8 cellular contexts compared by ENCODE assay signal in the genomic region with DNA sequence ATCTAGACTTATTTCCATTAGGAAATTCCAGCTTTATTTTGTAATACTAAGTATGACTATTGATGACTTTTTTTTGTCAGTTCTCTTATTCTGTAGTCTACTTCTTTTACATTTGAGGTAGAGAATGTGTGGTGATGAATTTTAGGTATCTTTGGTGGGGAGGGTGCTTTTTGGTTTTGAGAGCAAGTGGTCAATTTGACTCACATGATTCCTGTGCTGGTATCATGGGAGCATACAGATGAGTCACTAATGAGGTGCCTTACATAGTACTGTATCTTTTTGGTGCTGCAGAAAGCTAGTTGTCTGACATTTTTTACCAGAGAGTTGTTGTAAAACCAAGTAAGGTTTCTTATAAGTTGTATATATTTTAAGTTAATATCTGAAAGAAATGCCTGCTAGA. TPM values are rescaled to one million over a fixed set of nuclear protein-coding genes. Genes with fewer than 3 reads are reported as not detected.
DNase-seq lines count a peak whose midpoint lies in the region; ATAC-seq and TF ChIP-seq lines count a peak whose summit lies in the region.
"Had no signal": no experiment of that assay in that cellular context is flagged by ENCODE, and none has a peak within 500 bp of the region (broad histone marks: within the 10 kb centered on the region; RNA-seq: fewer than 3 reads in every experiment).

No MANE protein-coding gene starts in this region.

- in situ Hi-C loops in gastrocnemius medialis (cut with MboI; ENCODE audit: low sequenced_read_pairs in 4 of 4) = no loop called here

- no peak for TF ChIP-seq POLR2A in gastrocnemius medialis (IDR thresholded peaks at IDR 0.05)

- H3K36me3 ChIP-seq in gastrocnemius medialis = no peaks in the 10 kb centered on the region

- peak overlapping the region; percentile 2 for H3K4me3 Mint-ChIP-seq in activated B cell treated with CpG ODN at 0.5 μM for 24 hours
- H3K4me3 Mint-ChIP-seq: T-helper 1 cell treated with Interleukin-12 subunit alpha and Interleukin-12 subunit beta and Interleukin-4 antibody, amounts not matched to agents 30 μg/mL and 1 μg/mL, for 36 hours had no signal

- peak overlapping the region; percentile 5 to 45 (median 34) for H3K27ac ChIP-seq in gastrocnemius medialis

- peaks cover 52% of the 10 kb centered on the region for H3K4me1 Mint-ChIP-seq in activated B cell treated with CpG ODN at 0.5 μM for 24 hours

- peaks cover 17% of the 10 kb centered on the region for H3K36me3 Mint-ChIP-seq in activated B cell treated with CpG ODN at 0.5 μM for 24 hours (ENCODE audit: low read depth)

- H3K9me3 Mint-ChIP-seq in activated B cell treated with CpG ODN at 0.5 μM for 24 hours = no peaks in the 10 kb centered on the region
- H3K9me3 Mint-ChIP-seq: T-helper 1 cell treated with Interleukin-12 subunit alpha and Interleukin-12 subunit beta and Interleukin-4 antibody, amounts not matched to agents 30 μg/mL and 1 μg/mL, for 36 hours had no signal

- H3K4me3 ChIP-seq in gastrocnemius medialis = no peak overlapping the region

- no peaks in the 10 kb centered on the region for H3K27me3 Mint-ChIP-seq in activated B cell treated with CpG ODN at 0.5 μM for 24 hours

- intact Hi-C loops in activated B cell treated with CpG ODN at 0.5 μM for 24 hours (cut with micrococcal nuclease) = loop anchor here (1.0 to 2.0 kb wide), 3 partner anchors 8 to 34 kb away; no protein-coding TSS in a partner anchor
- intact Hi-C loops in gastrocnemius medialis (cut with DNase I; ENCODE audit: low total_unique reads) = no loop called here

- peak overlapping the region; percentile 60 for H3K27ac Mint-ChIP-seq in activated B cell treated with CpG ODN at 0.5 μM for 24 hours
- H3K27ac Mint-ChIP-seq: T-helper 1 cell treated with Interleukin-12 subunit alpha and Interleukin-12 subunit beta and Interleukin-4 antibody, amounts not matched to agents 30 μg/mL and 1 μg/mL, for 36 hours had no signal

- CTCF ChIA-PET in activated B cell treated with CpG ODN at 0.5 μM for 24 hours (lab: Charles Lee) = no interaction called here

- TF ChIP-seq CTCF in activated B cell treated with CpG ODN at 0.5 μM for 24 hours (IDR thresholded peaks at IDR 0.05) (no peak), gastrocnemius medialis (IDR thresholded peaks at IDR 0.05 in 4 of 5, conservative IDR thresholded peaks at IDR 0.05 in 1 of 5) (no peak)

- H3K4me1 ChIP-seq in gastrocnemius medialis = peaks cover 47 to 51% of the 10 kb centered on the region in 2 donors

- ATAC-seq in GM18873 (IDR thresholded peaks at IDR 0.05; ENCODE audit: low FRiP score, unreplicated experiment) (peak; percentile 92), HG02763 (IDR thresholded peaks at IDR 0.05; ENCODE audit: unreplicated experiment) (peak; percentile 92), activated B cell treated with CpG ODN at 0.5 μM for 24 hours (ENCODE audit: low read depth) (peak; percentile 95), gastrocnemius medialis (peak; percentile 46 to 58)

- DNase-seq in activated B cell treated with CpG ODN at 0.5 μM for 24 hours = no peak
- DNase-seq in gastrocnemius medialis = no peak
- DNase-seq in T1000 (lab: John Stamatoyannopoulos, UW) = no peak
- no peak for DNase-seq in nucleus accumbens (lab: John Stamatoyannopoulos, UW)
- DNase-seq in GDM1 (lab: John Stamatoyannopoulos, UW) = no peak

- no peaks in the 10 kb centered on the region for H3K27me3 ChIP-seq in gastrocnemius medialis

- POLR2A ChIA-PET in activated B cell treated with CpG ODN at 0.5 μM for 24 hours (lab: Charles Lee) = interaction anchor here (2.0 kb wide), 1 partner anchor 11 kb away, joined by 4 read pairs; no protein-coding TSS in a partner anchor

- no peaks in the 10 kb centered on the region for H3K9me3 ChIP-seq in gastrocnemius medialis

RNA-seq across cellular contexts. Expression of a gene that starts 35.3 kb away (rescaled TPM):
- total RNA-seq in activated B cell treated with CpG ODN at 0.5 μM for 24 hours = 77.9 and 88.5 TPM in 2 replicates
- total RNA-seq in gastrocnemius medialis = 10 to 100 TPM; 35.1 to 42.0 (median 38.7) TPM
